In the genomic region with DNA sequence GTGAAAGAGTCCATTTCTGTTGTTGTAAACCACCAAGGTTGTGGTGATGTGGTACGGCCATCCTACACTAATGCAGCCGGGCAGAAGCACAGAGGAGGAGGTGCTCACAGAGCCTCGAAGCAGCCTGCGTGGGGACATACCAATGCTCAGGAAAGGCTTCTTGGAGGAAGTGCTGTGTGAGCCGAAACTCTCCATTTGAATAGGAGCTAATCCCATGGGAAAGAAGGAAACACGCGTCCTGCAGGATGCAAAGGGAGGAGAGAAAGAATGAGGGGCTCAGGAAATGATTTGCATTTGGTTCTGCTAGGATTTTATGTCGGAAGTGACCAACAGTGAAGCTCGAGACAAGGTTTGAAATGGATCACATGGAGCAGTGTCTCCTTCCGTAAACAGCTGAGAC, we compare ENCODE assay signal across 1 cellular context.
TF ChIP-seq lines count a peak whose summit lies in the region.

No MANE protein-coding gene starts in this region.

TF ChIP-seq in H1, 55 proteins besides CTCF, POLR2A, EP300 and RAD21 (continued from another document):
- no peak for TF ChIP-seq EGR1 (IDR thresholded peaks at IDR 0.05; ENCODE audit: borderline replicate concordance, low read depth, low read length)
- no peak for TF ChIP-seq NRF1 (IDR thresholded peaks at IDR 0.05; ENCODE audit: low read depth, low read length)
- TF ChIP-seq BRCA1 (IDR thresholded peaks at IDR 0.05; ENCODE audit: low read depth, low read length): no peak
- TF ChIP-seq, protein P1, sequence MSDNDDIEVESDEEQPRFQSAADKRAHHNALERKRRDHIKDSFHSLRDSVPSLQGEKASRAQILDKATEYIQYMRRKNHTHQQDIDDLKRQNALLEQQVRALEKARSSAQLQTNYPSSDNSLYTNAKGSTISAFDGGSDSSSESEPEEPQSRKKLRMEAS (IDR thresholded peaks at IDR 0.05): no peak
- TF ChIP-seq EZH2 (IDR thresholded peaks at IDR 0.05; ENCODE audit: low read depth, low read length, severe bottlenecking): no peak
- no peak for TF ChIP-seq YY1 (IDR thresholded peaks at IDR 0.05; ENCODE audit: low read depth, low read length)
- no peak for TF ChIP-seq CHD1 (IDR thresholded peaks at IDR 0.05; ENCODE audit: low read depth, low read length)
- TF ChIP-seq CEBPB (IDR thresholded peaks at IDR 0.05; ENCODE audit: low read depth, low read length): no peak
